In genomic region chr16:87950765-87951549, GRCh38 we compare ENCODE assay signal across 8 cellular contexts. TPM values are rescaled to one million over a fixed set of nuclear protein-coding genes. Genes with fewer than 3 reads are reported as not detected.
DNase-seq lines count a peak whose midpoint lies in the region; ATAC-seq and TF ChIP-seq lines count a peak whose summit lies in the region.

TSS of gene BANP (plus strand) at chr16:87951434. CDS start at chr16:87975116, 23,682 bp downstream.

- no peaks in the 10 kb centered on the region for H3K36me3 ChIP-seq in left lung

- H3K27ac Mint-ChIP-seq in CD4-positive, alpha-beta T cell = peak within 1 kb of the TSS; percentile 99

- peak; percentile 92 to 99 (median 95) for DNase-seq in CD4-positive, alpha-beta T cell
- DNase-seq in NCI-H774 (lab: John Stamatoyannopoulos, UW) (peak; percentile 90), dermis blood vessel endothelial cell (peak; percentile 99), left lung (peak; percentile 99)
- peak; percentile 95 to 98 for DNase-seq in activated CD4-positive, alpha-beta T cell treated with anti-CD3 and anti-CD28 coated beads, Interleukin-2, amount 50 U/mL, for 4 hours
- peak; percentile 92 to 93 for DNase-seq in stimulated activated CD4-positive, alpha-beta T cell treated with anti-CD3 and anti-CD28 coated beads, Interleukin-2, amount 100 ng/mL, for 48 hours

- H3K27me3 Mint-ChIP-seq in CD4-positive, alpha-beta T cell = no peaks in the 10 kb centered on the region

- H3K4me3 Mint-ChIP-seq in CD4-positive, alpha-beta T cell = peak within 1 kb of the TSS; percentile 100

- H3K4me3 ChIP-seq in left lung = peak within 1 kb of the TSS; percentile 87 to 90

- peaks cover 31% of the 10 kb centered on the region for H3K36me3 Mint-ChIP-seq in CD4-positive, alpha-beta T cell (ENCODE audit: low read depth)

- no peaks in the 10 kb centered on the region for H3K27me3 ChIP-seq in CD4-positive, alpha-beta T cell (ENCODE audit: control insufficient read depth, insufficient read depth, low read length)
- H3K27me3 ChIP-seq in left lung = no peaks in the 10 kb centered on the region

- POLR2A ChIA-PET in CD4-positive, alpha-beta T cell (lab: Charles Lee) = interaction anchor here (0.7 to 2.6 kb wide), 17 partner anchors 10 to 633 kb away, joined by 3 to 20 read pairs (median 4); partner anchors contain the start of genes FBXO31, KLHDC4, SLC7A5 and ZC3H18

- no peaks in the 10 kb centered on the region for H3K9me3 ChIP-seq in CD4-positive, alpha-beta T cell (ENCODE audit: control insufficient read depth, low read length)
- no peaks in the 10 kb centered on the region for H3K9me3 ChIP-seq in left lung

- peaks cover 42% of the 10 kb centered on the region for H3K4me1 Mint-ChIP-seq in CD4-positive, alpha-beta T cell (ENCODE audit: low read depth)

- intact Hi-C loops in CD4-positive, alpha-beta T cell (cut with DNase I, micrococcal nuclease) = loop anchor here (1.0 to 10.0 kb wide), 10 partner anchors 174 to 1396 kb away; partner anchors contain the start of genes KLHDC4 (in 1 of the 2), MAP1LC3B (in 1 of the 2), MTHFSD (in 1 of the 2) and ZCCHC14 (in 1 of the 2)
- intact Hi-C loops in left lung (cut with DNase I) = no loop called here

- peak; percentile 31 for TF ChIP-seq CTCF in CD4-positive, alpha-beta T cell (IDR thresholded peaks at IDR 0.05)
- peak; percentile 15 to 53 for TF ChIP-seq CTCF in left lung (IDR thresholded peaks at IDR 0.05)

- ATAC-seq in CD4-positive, alpha-beta T cell (ENCODE audit: poor library complexity) = peak; percentile 92
- ATAC-seq in GM19397 (IDR thresholded peaks at IDR 0.05; ENCODE audit: unreplicated experiment) (peak; percentile 86), HG03571 (IDR thresholded peaks at IDR 0.05; ENCODE audit: unreplicated experiment) (peak; percentile 75), left lung (peak; percentile 94)

- CTCF ChIA-PET in CD4-positive, alpha-beta T cell (lab: Charles Lee) = interaction anchor here (0.6 to 1.1 kb wide), 3 partner anchors 10 to 172 kb away, joined by 3 to 5 read pairs (median 3); no protein-coding TSS in a partner anchor

- H3K27ac ChIP-seq in CD4-positive, alpha-beta T cell (ENCODE audit: low read depth, low read length) = peak within 1 kb of the TSS; percentile 88
- H3K27ac ChIP-seq in left lung = peak within 1 kb of the TSS; percentile 95

- H3K9me3 Mint-ChIP-seq in CD4-positive, alpha-beta T cell = no peaks in the 10 kb centered on the region

- peaks cover 18 to 64% of the 10 kb centered on the region in 2 donors for H3K4me1 ChIP-seq in left lung

RNA-seq across cellular contexts. Expression of gene BANP, which starts in this region (rescaled TPM):
- total RNA-seq in CD4-positive, alpha-beta T cell = 10 to 100 TPM; 57.5 to 58.6 TPM
- total RNA-seq in dermis blood vessel endothelial cell (23.5 and 36.4 TPM in 2 replicates), left lung (10 to 100 TPM; 19.3 to 35.9 TPM)

Comparison
In these comparisons a context has a peak if more than half of its experiments do, and no peak if none do; other contexts are left out.
1. Peak in every context shown above with its lines: DNase-seq, ATAC-seq, H3K4me3 ChIP-seq and H3K27ac ChIP-seq.
2. intact Hi-C loops: an anchor here in CD4-positive, alpha-beta T cell (1.0 to 10.0 kb wide); none called in left lung.